8 cellular contexts compared by ENCODE assay signal in the genomic region with DNA sequence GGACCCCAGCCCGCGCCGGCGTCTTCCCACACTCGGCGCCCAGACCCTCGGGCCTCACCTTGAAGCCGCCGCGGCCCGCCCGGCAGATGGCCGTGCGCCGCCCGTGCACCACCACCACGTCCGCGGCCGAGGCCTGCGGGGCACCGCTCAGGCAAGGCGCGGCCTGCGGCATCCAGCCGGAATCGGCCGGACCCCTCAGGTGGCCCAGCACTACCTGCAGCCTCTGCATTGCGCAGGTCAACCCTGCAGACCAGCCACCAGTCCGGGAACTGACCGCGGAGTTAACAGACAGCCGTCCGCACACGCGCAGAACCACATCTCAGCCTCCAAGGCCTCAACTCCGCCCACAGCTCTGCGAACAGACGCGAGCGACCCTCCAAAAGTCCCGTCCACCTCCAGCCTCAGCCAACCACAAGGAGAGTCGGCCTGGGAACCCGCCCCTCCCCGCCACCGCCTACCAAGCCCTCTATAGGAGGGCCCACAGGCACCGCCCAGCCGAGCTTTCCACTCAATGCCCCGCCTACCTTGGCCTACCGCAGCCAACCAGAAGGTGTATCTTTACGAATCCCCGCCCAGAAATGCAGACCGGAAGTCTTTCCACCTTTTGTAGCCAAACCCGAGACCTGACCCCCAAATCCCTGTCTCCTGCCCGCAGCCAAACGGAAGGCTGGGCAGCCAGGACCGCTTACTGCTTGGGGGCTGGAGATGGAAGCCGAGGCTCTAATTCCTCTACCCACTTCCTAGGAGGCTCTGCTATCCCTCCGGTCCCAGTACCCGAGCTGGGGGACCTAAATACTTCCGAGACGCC. TPM values are rescaled to one million over a fixed set of nuclear protein-coding genes. Genes with fewer than 3 reads are reported as not detected.
DNase-seq lines count a peak whose midpoint lies in the region; ATAC-seq and TF ChIP-seq lines count a peak whose summit lies in the region.

A gene with protein sequence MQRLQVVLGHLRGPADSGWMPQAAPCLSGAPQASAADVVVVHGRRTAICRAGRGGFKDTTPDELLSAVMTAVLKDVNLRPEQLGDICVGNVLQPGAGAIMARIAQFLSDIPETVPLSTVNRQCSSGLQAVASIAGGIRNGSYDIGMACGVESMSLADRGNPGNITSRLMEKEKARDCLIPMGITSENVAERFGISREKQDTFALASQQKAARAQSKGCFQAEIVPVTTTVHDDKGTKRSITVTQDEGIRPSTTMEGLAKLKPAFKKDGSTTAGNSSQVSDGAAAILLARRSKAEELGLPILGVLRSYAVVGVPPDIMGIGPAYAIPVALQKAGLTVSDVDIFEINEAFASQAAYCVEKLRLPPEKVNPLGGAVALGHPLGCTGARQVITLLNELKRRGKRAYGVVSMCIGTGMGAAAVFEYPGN (minus strand): TSS at position 321 of the 808 bp plus-strand sequence. CDS start 92 bp downstream, at position 229.

- peaks cover 54% of the 10 kb centered on the region for H3K4me1 ChIP-seq in suprapubic skin

- H3K9me3 ChIP-seq in suprapubic skin, result no peaks in the 10 kb centered on the region

- H3K36me3 Mint-ChIP-seq in activated naive CD4-positive, alpha-beta T cell treated with anti-CD3 and anti-CD28 coated beads, Interleukin-2, amount 50 U/mL, for 24 hours, result peaks cover 3% of the 10 kb centered on the region

- no peaks in the 10 kb centered on the region for H3K9me3 Mint-ChIP-seq in activated naive CD4-positive, alpha-beta T cell treated with anti-CD3 and anti-CD28 coated beads, Interleukin-2, amount 50 U/mL, for 24 hours

- peaks cover 21% of the 10 kb centered on the region for H3K36me3 ChIP-seq in GM06990 (ENCODE audit: control insufficient read depth, insufficient read depth, low read length)
- H3K36me3 ChIP-seq in suprapubic skin, result peaks cover 40% of the 10 kb centered on the region

- peak within 1 kb of the TSS; percentile 90 for H3K27ac ChIP-seq in suprapubic skin

- peak; percentile 97 for DNase-seq in GM06990 (ENCODE audit: extremely low read depth, insufficient read length)
- peak; percentile 95 for DNase-seq in NCI-H1092 (lab: John Stamatoyannopoulos, UW)
- peak; percentile 98 for DNase-seq in germinal center (ENCODE audit: low spot score)
- DNase-seq in nucleus accumbens (lab: John Stamatoyannopoulos, UW), result peak; percentile 66 to 100 (median 99)
- DNase-seq in suprapubic skin (ENCODE audit: low spot score in 2 of 2), result peak; percentile 100

- TF ChIP-seq CTCF in GM06990 (IDR thresholded peaks at IDR 0.05; ENCODE audit: insufficient read depth, low read length, poor library complexity, severe bottlenecking) (no peak), suprapubic skin (IDR thresholded peaks at IDR 0.05) (no peak)

- H3K4me3 ChIP-seq in GM06990 (replicated peaks; ENCODE audit: low read depth, low read length) (peak within 1 kb of the TSS; percentile 95), suprapubic skin (peak within 1 kb of the TSS; percentile 83)

- TF ChIP-seq POLR2A in suprapubic skin (IDR thresholded peaks at IDR 0.05), result peak; percentile 70 to 91

- no peaks in the 10 kb centered on the region for H3K27me3 Mint-ChIP-seq in activated naive CD4-positive, alpha-beta T cell treated with anti-CD3 and anti-CD28 coated beads, Interleukin-2, amount 50 U/mL, for 24 hours

- WGBS in suprapubic skin, result 0% methylated on average over 43 of the region's 62 CpGs

- peak; percentile 89 for ATAC-seq in HG02588 (IDR thresholded peaks at IDR 0.05; ENCODE audit: unreplicated experiment)
- ATAC-seq in SK-N-SH treated with all-trans-retinoic acid at 6 μM for 48 hours, result peak; percentile 94

- peak within 1 kb of the TSS; percentile 93 for H3K27ac Mint-ChIP-seq in activated naive CD4-positive, alpha-beta T cell treated with anti-CD3 and anti-CD28 coated beads, Interleukin-2, amount 50 U/mL, for 24 hours

- H3K4me1 Mint-ChIP-seq in activated naive CD4-positive, alpha-beta T cell treated with anti-CD3 and anti-CD28 coated beads, Interleukin-2, amount 50 U/mL, for 24 hours, result peaks cover 74% of the 10 kb centered on the region

- TF ChIP-seq EP300 in suprapubic skin (IDR thresholded peaks at IDR 0.05), result no peak

- H3K4me3 Mint-ChIP-seq in activated naive CD4-positive, alpha-beta T cell treated with anti-CD3 and anti-CD28 coated beads, Interleukin-2, amount 50 U/mL, for 24 hours, result peak within 1 kb of the TSS; percentile 89

- H3K27me3 ChIP-seq in GM06990 (replicated peaks; ENCODE audit: control insufficient read depth, insufficient read depth, low read length) (no peaks in the 10 kb centered on the region), suprapubic skin (no peaks in the 10 kb centered on the region)

TF ChIP-seq in SK-N-SH treated with all-trans-retinoic acid at 6 μM for 48 hours, 23 proteins besides CTCF, POLR2A, EP300 and RAD21:
- TF ChIP-seq OSR1 (CRISPR knock-in tag; IDR thresholded peaks at IDR 0.05) (no peak), ISL1 (CRISPR knock-in tag; IDR thresholded peaks at IDR 0.05) (no peak), SNAI2 (CRISPR knock-in tag; IDR thresholded peaks at IDR 0.05) (no peak), ZNF70 (CRISPR knock-in tag; IDR thresholded peaks at IDR 0.05) (no peak), ZC3H10 (CRISPR knock-in tag; IDR thresholded peaks at IDR 0.05) (no peak), RARB (CRISPR knock-in tag; IDR thresholded peaks at IDR 0.05) (no peak), ZNF8 (CRISPR knock-in tag; IDR thresholded peaks at IDR 0.05) (no peak), ARNTL (CRISPR knock-in tag; IDR thresholded peaks at IDR 0.05; ENCODE audit: borderline replicate concordance, low read depth) (no peak), ESRRG (CRISPR knock-in tag; IDR thresholded peaks at IDR 0.05) (no peak), ZFP3 (CRISPR knock-in tag; IDR thresholded peaks at IDR 0.05) (no peak)
- TF ChIP-seq, protein P1, sequence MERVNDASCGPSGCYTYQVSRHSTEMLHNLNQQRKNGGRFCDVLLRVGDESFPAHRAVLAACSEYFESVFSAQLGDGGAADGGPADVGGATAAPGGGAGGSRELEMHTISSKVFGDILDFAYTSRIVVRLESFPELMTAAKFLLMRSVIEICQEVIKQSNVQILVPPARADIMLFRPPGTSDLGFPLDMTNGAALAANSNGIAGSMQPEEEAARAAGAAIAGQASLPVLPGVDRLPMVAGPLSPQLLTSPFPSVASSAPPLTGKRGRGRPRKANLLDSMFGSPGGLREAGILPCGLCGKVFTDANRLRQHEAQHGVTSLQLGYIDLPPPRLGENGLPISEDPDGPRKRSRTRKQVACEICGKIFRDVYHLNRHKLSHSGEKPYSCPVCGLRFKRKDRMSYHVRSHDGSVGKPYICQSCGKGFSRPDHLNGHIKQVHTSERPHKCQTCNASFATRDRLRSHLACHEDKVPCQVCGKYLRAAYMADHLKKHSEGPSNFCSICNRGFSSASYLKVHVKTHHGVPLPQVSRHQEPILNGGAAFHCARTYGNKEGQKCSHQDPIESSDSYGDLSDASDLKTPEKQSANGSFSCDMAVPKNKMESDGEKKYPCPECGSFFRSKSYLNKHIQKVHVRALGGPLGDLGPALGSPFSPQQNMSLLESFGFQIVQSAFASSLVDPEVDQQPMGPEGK (CRISPR knock-in tag; IDR thresholded peaks at IDR 0.05; ENCODE audit: borderline replicate concordance), result no peak
- TF ChIP-seq, protein P2, sequence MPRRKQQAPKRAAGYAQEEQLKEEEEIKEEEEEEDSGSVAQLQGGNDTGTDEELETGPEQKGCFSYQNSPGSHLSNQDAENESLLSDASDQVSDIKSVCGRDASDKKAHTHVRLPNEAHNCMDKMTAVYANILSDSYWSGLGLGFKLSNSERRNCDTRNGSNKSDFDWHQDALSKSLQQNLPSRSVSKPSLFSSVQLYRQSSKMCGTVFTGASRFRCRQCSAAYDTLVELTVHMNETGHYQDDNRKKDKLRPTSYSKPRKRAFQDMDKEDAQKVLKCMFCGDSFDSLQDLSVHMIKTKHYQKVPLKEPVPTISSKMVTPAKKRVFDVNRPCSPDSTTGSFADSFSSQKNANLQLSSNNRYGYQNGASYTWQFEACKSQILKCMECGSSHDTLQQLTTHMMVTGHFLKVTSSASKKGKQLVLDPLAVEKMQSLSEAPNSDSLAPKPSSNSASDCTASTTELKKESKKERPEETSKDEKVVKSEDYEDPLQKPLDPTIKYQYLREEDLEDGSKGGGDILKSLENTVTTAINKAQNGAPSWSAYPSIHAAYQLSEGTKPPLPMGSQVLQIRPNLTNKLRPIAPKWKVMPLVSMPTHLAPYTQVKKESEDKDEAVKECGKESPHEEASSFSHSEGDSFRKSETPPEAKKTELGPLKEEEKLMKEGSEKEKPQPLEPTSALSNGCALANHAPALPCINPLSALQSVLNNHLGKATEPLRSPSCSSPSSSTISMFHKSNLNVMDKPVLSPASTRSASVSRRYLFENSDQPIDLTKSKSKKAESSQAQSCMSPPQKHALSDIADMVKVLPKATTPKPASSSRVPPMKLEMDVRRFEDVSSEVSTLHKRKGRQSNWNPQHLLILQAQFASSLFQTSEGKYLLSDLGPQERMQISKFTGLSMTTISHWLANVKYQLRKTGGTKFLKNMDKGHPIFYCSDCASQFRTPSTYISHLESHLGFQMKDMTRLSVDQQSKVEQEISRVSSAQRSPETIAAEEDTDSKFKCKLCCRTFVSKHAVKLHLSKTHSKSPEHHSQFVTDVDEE (CRISPR knock-in tag; IDR thresholded peaks at IDR 0.05), result no peak
- TF ChIP-seq, protein P3, sequence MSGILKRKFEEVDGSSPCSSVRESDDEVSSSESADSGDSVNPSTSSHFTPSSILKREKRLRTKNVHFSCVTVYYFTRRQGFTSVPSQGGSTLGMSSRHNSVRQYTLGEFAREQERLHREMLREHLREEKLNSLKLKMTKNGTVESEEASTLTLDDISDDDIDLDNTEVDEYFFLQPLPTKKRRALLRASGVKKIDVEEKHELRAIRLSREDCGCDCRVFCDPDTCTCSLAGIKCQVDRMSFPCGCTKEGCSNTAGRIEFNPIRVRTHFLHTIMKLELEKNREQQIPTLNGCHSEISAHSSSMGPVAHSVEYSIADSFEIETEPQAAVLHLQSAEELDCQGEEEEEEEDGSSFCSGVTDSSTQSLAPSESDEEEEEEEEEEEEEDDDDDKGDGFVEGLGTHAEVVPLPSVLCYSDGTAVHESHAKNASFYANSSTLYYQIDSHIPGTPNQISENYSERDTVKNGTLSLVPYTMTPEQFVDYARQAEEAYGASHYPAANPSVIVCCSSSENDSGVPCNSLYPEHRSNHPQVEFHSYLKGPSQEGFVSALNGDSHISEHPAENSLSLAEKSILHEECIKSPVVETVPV (CRISPR knock-in tag; IDR thresholded peaks at IDR 0.05), result no peak

RNA-seq across cellular contexts. Expression of the gene that starts here (rescaled TPM):
- 10 to 100 TPM; 29.3 to 54.5 (median 51.4) TPM for total RNA-seq in suprapubic skin

Comparison
In these comparisons a context has a peak if more than half of its experiments do, and no peak if none do; other contexts are left out.
1. Peak in every context shown above with its lines: DNase-seq, ATAC-seq, H3K4me3 ChIP-seq and H3K27ac ChIP-seq.